Comparison of ENCODE assay signal across 7 cellular contexts in the genomic region with DNA sequence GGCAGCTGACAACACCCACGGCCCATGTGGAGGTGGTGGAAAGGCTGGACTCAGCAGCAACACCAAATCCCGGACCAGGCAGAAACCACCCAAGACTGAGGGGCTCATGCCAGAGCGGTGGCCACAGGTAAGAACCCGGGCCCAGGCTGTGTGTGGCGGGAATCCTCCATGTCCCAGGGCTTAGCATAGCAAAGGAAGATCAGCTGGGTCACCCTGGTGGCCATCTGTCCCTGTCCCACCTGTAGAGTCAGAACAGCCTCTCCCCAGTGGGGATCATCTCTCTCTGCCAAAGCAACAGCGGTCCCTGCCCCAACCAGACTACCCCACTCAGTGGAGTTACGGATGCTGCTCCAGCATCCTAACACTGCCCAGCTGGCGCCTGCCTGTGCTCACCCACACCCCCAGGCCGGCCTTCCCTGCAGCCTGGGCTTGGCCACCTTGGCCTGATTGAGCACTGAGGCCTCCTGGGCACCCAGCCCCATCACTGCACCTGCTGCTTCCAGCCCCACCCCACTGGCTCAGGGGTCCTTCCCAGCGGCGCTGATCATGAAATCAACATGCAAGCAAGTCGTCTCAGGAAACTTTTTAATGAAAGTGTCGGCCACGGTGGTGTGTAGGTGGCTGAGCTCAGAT. TPM values are rescaled to one million over a fixed set of nuclear protein-coding genes. Genes with fewer than 3 reads are reported as not detected.
"Had no signal": no experiment of that assay in that cellular context is flagged by ENCODE, and none has a peak within 500 bp of the region (broad histone marks: within the 10 kb centered on the region; RNA-seq: fewer than 3 reads in every experiment).

No MANE protein-coding gene starts in this region.

RNA-seq across cellular contexts. Expression of a gene that starts 5.5 kb away (rescaled TPM):
- total RNA-seq: MCF 10A, NCI-H460, OCI-LY7, Right ventricle myocardium inferior, RPMI7951, SJCRH30, SK-MEL-5 had no signal
